ENCODE assay signal across 17 cellular contexts in the genomic region with DNA sequence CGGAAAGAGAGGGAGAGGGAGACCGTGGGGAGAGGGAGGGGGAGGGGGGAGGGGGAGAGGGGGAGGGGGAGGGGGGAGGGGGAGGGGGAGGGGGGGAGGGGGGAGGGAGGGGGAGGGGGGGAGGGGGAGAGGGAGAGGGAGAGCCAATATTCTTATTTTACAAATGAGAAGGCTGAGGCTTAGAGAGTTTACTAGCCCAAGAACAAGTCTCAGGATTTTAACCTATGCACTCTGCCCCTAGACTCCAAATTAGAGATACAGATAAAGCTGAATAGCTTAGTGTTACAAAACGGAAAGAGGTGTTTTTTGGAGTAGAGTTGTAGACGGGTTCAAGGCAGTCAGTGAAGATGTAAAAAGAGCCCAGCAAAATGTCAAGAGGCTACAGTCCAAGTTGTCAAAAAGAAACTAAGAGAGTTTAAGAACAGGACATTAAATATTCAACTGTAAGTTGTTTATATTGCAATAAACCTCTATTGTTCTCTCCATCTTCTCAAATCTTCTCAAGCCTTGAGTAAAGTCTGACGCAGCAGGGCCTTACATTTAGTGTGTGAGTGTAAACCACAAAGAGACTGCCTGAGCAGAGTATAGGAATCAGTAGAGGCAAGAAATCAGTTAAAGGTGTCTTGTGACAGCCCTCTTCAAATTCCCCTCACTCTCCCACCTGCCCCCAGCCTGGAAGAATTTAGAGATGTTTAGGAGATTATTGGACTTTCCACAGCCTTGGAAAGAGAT. TPM values are rescaled to one million over a fixed set of nuclear protein-coding genes. Genes with fewer than 3 reads are reported as not detected.
DNase-seq lines count a peak whose midpoint lies in the region; ATAC-seq lines count a peak whose summit lies in the region.
"Had no signal": no experiment of that assay in that cellular context is flagged by ENCODE, and none has a peak within 500 bp of the region (broad histone marks: within the 10 kb centered on the region; RNA-seq: fewer than 3 reads in every experiment).

No MANE protein-coding gene starts in this region.

- peak overlapping the region; percentile 90 for H3K27ac Mint-ChIP-seq in activated T-cell treated with anti-CD3 and anti-CD28 coated beads, Interleukin-2, amount 50 U/mL, for 72 hours
- peak overlapping the region; percentile 95 for H3K27ac Mint-ChIP-seq in T-helper 17 cell
- H3K27ac Mint-ChIP-seq in naive thymus-derived CD4-positive, alpha-beta T cell: peak overlapping the region in 1 of 9 donors; percentile 81
- H3K27ac Mint-ChIP-seq: H9, neural progenitor cell had no signal

- ATAC-seq in activated T-cell treated with anti-CD3 and anti-CD28 coated beads, Interleukin-2, amount 50 U/mL, for 72 hours (replicated peaks in 1 of 2): peak; percentile 28 to 45
- ATAC-seq in GM21529 (IDR thresholded peaks at IDR 0.05; ENCODE audit: unreplicated experiment) (peak; percentile 39), T-helper 17 cell (peak; percentile 68)
- ATAC-seq in naive thymus-derived CD4-positive, alpha-beta T cell: peak; percentile 30
- ATAC-seq: Panc1 had no signal

- H3K36me3 ChIP-seq in naive thymus-derived CD4-positive, alpha-beta T cell (ENCODE audit: control insufficient read depth in 2 of 3, insufficient read depth in 3 of 3, low read length in 3 of 3): no peaks in the 10 kb centered on the region
- H3K36me3 ChIP-seq: neural progenitor cell had no signal

- H3K27me3 Mint-ChIP-seq in activated T-cell treated with anti-CD3 and anti-CD28 coated beads, Interleukin-2, amount 50 U/mL, for 72 hours (ENCODE audit: low read depth): no peaks in the 10 kb centered on the region
- no peaks in the 10 kb centered on the region for H3K27me3 Mint-ChIP-seq in T-helper 17 cell
- H3K27me3 Mint-ChIP-seq in naive thymus-derived CD4-positive, alpha-beta T cell: no peaks in the 10 kb centered on the region

- CTCF ChIA-PET in naive thymus-derived CD4-positive, alpha-beta T cell (lab: Charles Lee): no interaction called here

- peaks cover 48% of the 10 kb centered on the region for H3K4me1 Mint-ChIP-seq in activated T-cell treated with anti-CD3 and anti-CD28 coated beads, Interleukin-2, amount 50 U/mL, for 72 hours (ENCODE audit: low read depth)
- peaks cover 22% of the 10 kb centered on the region for H3K4me1 Mint-ChIP-seq in T-helper 17 cell
- H3K4me1 Mint-ChIP-seq in naive thymus-derived CD4-positive, alpha-beta T cell: peaks cover 2 to 27% (median 13%) of the 10 kb centered on the region in 7 donors
- H3K4me1 Mint-ChIP-seq: H9, neural progenitor cell had no signal

- no peak overlapping the region for H3K4me3 ChIP-seq in naive thymus-derived CD4-positive, alpha-beta T cell (ENCODE audit: low read length)
- H3K4me3 ChIP-seq: neural progenitor cell, SK-N-MC had no signal

- H3K36me3 Mint-ChIP-seq in activated T-cell treated with anti-CD3 and anti-CD28 coated beads, Interleukin-2, amount 50 U/mL, for 72 hours (ENCODE audit: insufficient read depth in 2 of 2): peaks cover 2% of the 10 kb centered on the region in 2 donors
- H3K36me3 Mint-ChIP-seq in T-helper 17 cell (ENCODE audit: low read depth): no peaks in the 10 kb centered on the region
- H3K36me3 Mint-ChIP-seq in naive thymus-derived CD4-positive, alpha-beta T cell: peaks cover 0 to 11% (median 1%) of the 10 kb centered on the region in 5 donors
- H3K36me3 Mint-ChIP-seq: neural progenitor cell had no signal

- peaks cover 2 to 3% of the 10 kb centered on the region in 2 donors for H3K9me3 Mint-ChIP-seq in activated T-cell treated with anti-CD3 and anti-CD28 coated beads, Interleukin-2, amount 50 U/mL, for 72 hours
- peaks cover 0 to 12% (median 2%) of the 10 kb centered on the region in 11 donors for H3K9me3 Mint-ChIP-seq in naive thymus-derived CD4-positive, alpha-beta T cell

- H3K4me3 Mint-ChIP-seq in activated T-cell treated with anti-CD3 and anti-CD28 coated beads, Interleukin-2, amount 50 U/mL, for 72 hours: peak overlapping the region; percentile 41 to 73
- peak overlapping the region; percentile 68 for H3K4me3 Mint-ChIP-seq in T-helper 17 cell
- H3K4me3 Mint-ChIP-seq in naive thymus-derived CD4-positive, alpha-beta T cell: peak overlapping the region in 1 of 10 donors; percentile 35
- H3K4me3 Mint-ChIP-seq: H9, neural progenitor cell had no signal

- DNase-seq in activated T-cell treated with anti-CD3 and anti-CD28 coated beads, Interleukin-2, amount 50 U/mL, for 72 hours: peak; percentile 19 to 28
- no peak for DNase-seq in activated T-cell treated with anti-CD3 and anti-CD28 coated beads, Interleukin-2, amount 50 U/mL, for 48 hours
- no peak for DNase-seq in T-helper 17 cell
- no peak for DNase-seq in naive thymus-derived CD4-positive, alpha-beta T cell
- DNase-seq in NCI-H187 treated with DMSO at 0.1 percent for 48 hours (lab: John Stamatoyannopoulos, UW): no peak
- no peak for DNase-seq in hypothalamus (lab: John Stamatoyannopoulos, UW)
- DNase-seq in NCI-H2081 treated with DMSO at 0.1 percent for 48 hours (lab: John Stamatoyannopoulos, UW): no peak
- DNase-seq: EL, H9, kidney, mesendoderm, NCI-H1930, NCI-H526 had no signal

- intact Hi-C loops in naive thymus-derived CD4-positive, alpha-beta T cell (cut with micrococcal nuclease): no loop called here

- H3K4me1 ChIP-seq in naive thymus-derived CD4-positive, alpha-beta T cell (ENCODE audit: control insufficient read depth in 2 of 2, insufficient read depth in 2 of 2, low read length in 2 of 2): peaks cover 0 to 25% of the 10 kb centered on the region in 2 donors
- H3K4me1 ChIP-seq: neural progenitor cell had no signal

- POLR2A ChIA-PET in naive thymus-derived CD4-positive, alpha-beta T cell (lab: Charles Lee): no interaction called here

- H3K9me3 ChIP-seq in T-helper 17 cell (ENCODE audit: control insufficient read depth, low read length, poor library complexity, severe bottlenecking): no peaks in the 10 kb centered on the region
- no peaks in the 10 kb centered on the region for H3K9me3 ChIP-seq in naive thymus-derived CD4-positive, alpha-beta T cell (ENCODE audit: control insufficient read depth in 2 of 3, low read length in 3 of 3)

- no peak overlapping the region for H3K27ac ChIP-seq in naive thymus-derived CD4-positive, alpha-beta T cell (ENCODE audit: low read depth, low read length)
- H3K27ac ChIP-seq: neural progenitor cell, SK-N-MC had no signal

- H3K27me3 ChIP-seq in naive thymus-derived CD4-positive, alpha-beta T cell (ENCODE audit: control insufficient read depth in 2 of 2, insufficient read depth in 2 of 2, low read length in 2 of 2): no peaks in the 10 kb centered on the region
- H3K27me3 ChIP-seq: neural progenitor cell had no signal

RNA-seq across cellular contexts. Expression of gene AKIRIN2, which starts 34.9 kb away (rescaled TPM):
- 10 to 100 TPM; 64.5 to 71.0 TPM for total RNA-seq in activated T-cell treated with anti-CD3 and anti-CD28 coated beads, Interleukin-2, amount 50 U/mL, for 72 hours
- total RNA-seq in T-helper 17 cell: 100 to 1,000 TPM; 114 to 128 TPM
- total RNA-seq in naive thymus-derived CD4-positive, alpha-beta T cell: 100 to 1,000 TPM in 1 of 5 experiments, 10 to 100 TPM in 4; 36.0 to 197 (median 57.4) TPM
- polyA plus RNA-seq in naive thymus-derived CD4-positive, alpha-beta T cell: 10 to 100 TPM; 28.8 to 38.5 TPM

Comparison
In these comparisons a context has a peak if more than half of its experiments do, and no peak if none do; other contexts are left out.
1. DNase-seq: peak in activated T-cell treated with anti-CD3 and anti-CD28 coated beads, Interleukin-2, amount 50 U/mL, for 72 hours (2 of 2); none in activated T-cell treated with anti-CD3 and anti-CD28 coated beads, Interleukin-2, amount 50 U/mL, for 48 hours (0 of 2), T-helper 17 cell (0 of 3), naive thymus-derived CD4-positive, alpha-beta T cell (0 of 9), NCI-H187 treated with DMSO at 0.1 percent for 48 hours (single experiment), hypothalamus (0 of 51) and NCI-H2081 treated with DMSO at 0.1 percent for 48 hours (single experiment).
2. Peak in every context shown above with its lines, with median percentiles within 50 percentile points of each other: ATAC-seq.